ENCODE assay signal across 16 cellular contexts in the genomic region with DNA sequence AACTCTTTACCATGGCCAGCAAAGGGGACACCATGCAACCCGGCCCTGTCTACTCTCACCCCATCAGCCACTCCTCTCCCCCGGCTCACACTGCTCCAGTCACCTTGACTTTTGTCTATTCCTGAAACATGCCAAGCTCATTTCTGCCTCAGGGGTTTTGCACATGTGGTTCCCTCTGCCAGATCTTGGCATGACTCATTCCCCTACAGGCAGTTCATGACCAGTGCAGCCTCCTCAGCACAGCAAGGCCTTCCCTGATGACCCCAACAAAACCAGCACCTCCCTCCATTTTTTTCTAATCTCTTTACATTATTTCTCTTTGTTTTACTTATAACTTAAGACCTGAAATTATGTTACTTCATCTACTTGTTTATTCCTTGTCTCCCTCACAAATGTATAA. TPM values are rescaled to one million over a fixed set of nuclear protein-coding genes. Genes with fewer than 3 reads are reported as not detected.
DNase-seq lines count a peak whose midpoint lies in the region; TF ChIP-seq lines count a peak whose summit lies in the region.
"Had no signal": no experiment of that assay in that cellular context is flagged by ENCODE, and none has a peak within 500 bp of the region (broad histone marks: within the 10 kb centered on the region; RNA-seq: fewer than 3 reads in every experiment).

No MANE protein-coding gene starts in this region.

- H3K14ac ChIP-seq in H9 (ENCODE audit: insufficient read depth, low read length) = no peak overlapping the region

- DNase-seq in Calu3 = peak; percentile 23
- no peak for DNase-seq in H9
- peak; percentile 64 for DNase-seq in T1000 (lab: John Stamatoyannopoulos, UW)
- peak; percentile 60 for DNase-seq in kidney tubule cell (ENCODE audit: low spot score)
- DNase-seq in GF-D8 (lab: John Stamatoyannopoulos, UW) = no peak
- no peak for DNase-seq in activated T-helper 2 cell treated with anti-CD3 and anti-CD28 coated beads, Interferon-gamma antibody, Interleukin-2, Interleukin-4, amounts not matched to agents 10 μg/mL and 5 μg/mL and 100 μg/mL, durations not matched to agents 14 hours and 24 hours and 36 hours (ENCODE audit: low spot score)
- DNase-seq in NCI-H1105 (lab: John Stamatoyannopoulos, UW) = no peak
- DNase-seq: anterior cingulate cortex, NCI-H1436, upper lobe of right lung had no signal

- peaks cover 2% of the 10 kb centered on the region for H3K9me3 Mint-ChIP-seq in Calu3 (ENCODE audit: low read depth, unreplicated experiment)
- H3K9me3 Mint-ChIP-seq in H9 = no peaks in the 10 kb centered on the region; a peak in 1 of 5 replicates
- H3K9me3 Mint-ChIP-seq in activated T-helper 2 cell treated with anti-CD3 and anti-CD28 coated beads, Interferon-gamma antibody, Interleukin-2, Interleukin-4, amounts not matched to agents 10 μg/mL and 5 μg/mL and 100 μg/mL, durations not matched to agents 14 hours and 24 hours and 36 hours = no peaks in the 10 kb centered on the region
- H3K9me3 Mint-ChIP-seq: activated T-helper 1 cell treated with anti-CD3 and anti-CD28 coated beads, Interleukin-12 subunit alpha, Interleukin-12 subunit beta, Interleukin-2, Interleukin-4 antibody, amounts not matched to agents 30 ng/mL and 10 ng/mL and 1 ng/mL, durations not matched to agents 14 hours and 24 hours and 36 hours had no signal

- no CpG with 5 or more reads among the region's 2 CpGs for WGBS in H9 (ENCODE audit: extremely low coverage, insufficient read length, low lambda C conversion rate)

- H4K8ac ChIP-seq in H9 (replicated peaks; ENCODE audit: insufficient read length, low read depth, low read length) = no peak overlapping the region

- H3K56ac ChIP-seq in H9 (ENCODE audit: insufficient read length, low read depth, low read length) = no peak overlapping the region

- H3K27ac ChIP-seq in H9 (ENCODE audit: insufficient read length, low read depth, low read length) = no peak overlapping the region
- H3K27ac ChIP-seq: upper lobe of right lung had no signal

- H2AK5ac ChIP-seq in H9 (ENCODE audit: insufficient read length, low read length) = no peak overlapping the region

- H3K4me3 Mint-ChIP-seq in Calu3 (ENCODE audit: low read depth, unreplicated experiment) (no peak overlapping the region), H9 (no peak overlapping the region)
- H3K4me3 Mint-ChIP-seq in activated T-helper 2 cell treated with anti-CD3 and anti-CD28 coated beads, Interferon-gamma antibody, Interleukin-2, Interleukin-4, amounts not matched to agents 10 μg/mL and 5 μg/mL and 100 μg/mL, durations not matched to agents 14 hours and 24 hours and 36 hours (ENCODE audit: low read depth) = no peak overlapping the region
- H3K4me3 Mint-ChIP-seq: activated T-helper 1 cell treated with anti-CD3 and anti-CD28 coated beads, Interleukin-12 subunit alpha, Interleukin-12 subunit beta, Interleukin-2, Interleukin-4 antibody, amounts not matched to agents 30 ng/mL and 10 ng/mL and 1 ng/mL, durations not matched to agents 14 hours and 24 hours and 36 hours; IgD-negative memory B cell; stimulated activated memory B cell treated with anti-CD40 and anti-IgM and Interleukin-4, amounts not matched to agents 10 μg/mL and 1 μg/mL and 100 μg/mL, for 72 hours had no signal

- no peaks in the 10 kb centered on the region for H4K20me1 ChIP-seq in H9 (ENCODE audit: control insufficient read depth, insufficient read depth, insufficient read length)

- no peaks in the 10 kb centered on the region for H3K23me2 ChIP-seq in H9 (ENCODE audit: insufficient read length, low read depth, low read length, poor library complexity, severe bottlenecking)

- CTCF ChIA-PET in Calu3 (lab: Charles Lee) = interaction anchor here (1.2 kb wide), 1 partner anchor 47 kb away, joined by 3 read pairs; no protein-coding TSS in a partner anchor

- H3K9ac ChIP-seq in H9 (ENCODE audit: extremely low read depth, insufficient read length, low read length) = no peak overlapping the region

- no peak overlapping the region for H2BK15ac ChIP-seq in H9 (ENCODE audit: low read depth, low read length)

- H3K4ac ChIP-seq in H9 (ENCODE audit: low read depth, low read length) = no peak overlapping the region

- no peaks in the 10 kb centered on the region; the same call in 1 of the 2 replicates for H3K27me3 ChIP-seq in H9 (ENCODE audit: insufficient read depth, low read length)
- H3K27me3 ChIP-seq: upper lobe of right lung had no signal

- peak; percentile 53 for TF ChIP-seq CTCF in Calu3 (IDR thresholded peaks at IDR 0.05; ENCODE audit: unreplicated experiment)
- peak; percentile 37; the same call in 2 of the 3 replicates for TF ChIP-seq CTCF in H9 (conservative IDR thresholded peaks at IDR 0.05)

- no peak overlapping the region for H2BK20ac ChIP-seq in H9 (ENCODE audit: low read depth, low read length, poor library complexity, severe bottlenecking)

- no peaks in the 10 kb centered on the region for H3K79me2 ChIP-seq in H9 (ENCODE audit: insufficient read depth, low read length)

- no TSS peak for BruUV-seq in Calu3 (replicated peaks; lab: Mats Ljungman, UMichigan)

- no peak overlapping the region for H3T11ph ChIP-seq in H9 (ENCODE audit: low read length)

- no peak overlapping the region for H3K18ac ChIP-seq in H9 (ENCODE audit: insufficient read length, low read depth, low read length)

- no peak overlapping the region for H4K5ac ChIP-seq in H9 (ENCODE audit: insufficient read length, low read depth, low read length)

- H3K79me1 ChIP-seq in H9 (ENCODE audit: insufficient read depth, low read depth, low read length, poor library complexity, severe bottlenecking) = no peaks in the 10 kb centered on the region

- no peak overlapping the region for H2AFZ ChIP-seq in H9 (ENCODE audit: low read length)

- H4K91ac ChIP-seq in H9 (ENCODE audit: insufficient read length, low read depth, low read length) = no peak overlapping the region

- no peaks in the 10 kb centered on the region for H3K9me3 ChIP-seq in H9 (ENCODE audit: control insufficient read depth, low read depth, low read length)
- H3K9me3 ChIP-seq: upper lobe of right lung had no signal

- no peak overlapping the region for H2BK12ac ChIP-seq in H9 (ENCODE audit: insufficient read length, low read depth, low read length)

- H3K27ac Mint-ChIP-seq in Calu3 (ENCODE audit: unreplicated experiment) (no peak overlapping the region), H9 (no peak overlapping the region)
- no peak overlapping the region for H3K27ac Mint-ChIP-seq in activated T-helper 2 cell treated with anti-CD3 and anti-CD28 coated beads, Interferon-gamma antibody, Interleukin-2, Interleukin-4, amounts not matched to agents 10 μg/mL and 5 μg/mL and 100 μg/mL, durations not matched to agents 14 hours and 24 hours and 36 hours
- H3K27ac Mint-ChIP-seq: activated T-helper 1 cell treated with anti-CD3 and anti-CD28 coated beads, Interleukin-12 subunit alpha, Interleukin-12 subunit beta, Interleukin-2, Interleukin-4 antibody, amounts not matched to agents 30 ng/mL and 10 ng/mL and 1 ng/mL, durations not matched to agents 14 hours and 24 hours and 36 hours; stimulated activated memory B cell treated with anti-CD40 and anti-IgM and Interleukin-4, amounts not matched to agents 10 μg/mL and 1 μg/mL and 100 μg/mL, for 72 hours had no signal

- H3K4me1 Mint-ChIP-seq in Calu3 (ENCODE audit: low read depth, unreplicated experiment) (peaks cover 23% of the 10 kb centered on the region), H9 (no peaks in the 10 kb centered on the region)
- no peaks in the 10 kb centered on the region for H3K4me1 Mint-ChIP-seq in activated T-helper 2 cell treated with anti-CD3 and anti-CD28 coated beads, Interferon-gamma antibody, Interleukin-2, Interleukin-4, amounts not matched to agents 10 μg/mL and 5 μg/mL and 100 μg/mL, durations not matched to agents 14 hours and 24 hours and 36 hours (ENCODE audit: low read depth)
- H3K4me1 Mint-ChIP-seq: IgD-negative memory B cell; stimulated activated memory B cell treated with anti-CD40 and anti-IgM and Interleukin-4, amounts not matched to agents 10 μg/mL and 1 μg/mL and 100 μg/mL, for 72 hours had no signal

- H3K4me2 ChIP-seq in H9 (ENCODE audit: insufficient read depth, insufficient read length, low read length) = no peak overlapping the region

- intact Hi-C loops in Calu3 (cut with micrococcal nuclease; ENCODE audit: unreplicated experiment) = no loop called here
- intact Hi-C loops in activated T-helper 2 cell treated with anti-CD3 and anti-CD28 coated beads, Interferon-gamma antibody, Interleukin-2, Interleukin-4, amounts not matched to agents 10 μg/mL and 5 μg/mL and 100 μg/mL, durations not matched to agents 14 hours and 24 hours and 36 hours (cut with micrococcal nuclease) = no loop called here

- H3K36me3 Mint-ChIP-seq in Calu3 (ENCODE audit: insufficient read depth, unreplicated experiment) (peaks cover 6% of the 10 kb centered on the region), H9 (ENCODE audit: insufficient read depth in 1 of 3, low read depth in 3 of 3) (no peaks in the 10 kb centered on the region)
- no peaks in the 10 kb centered on the region for H3K36me3 Mint-ChIP-seq in activated T-helper 2 cell treated with anti-CD3 and anti-CD28 coated beads, Interferon-gamma antibody, Interleukin-2, Interleukin-4, amounts not matched to agents 10 μg/mL and 5 μg/mL and 100 μg/mL, durations not matched to agents 14 hours and 24 hours and 36 hours (ENCODE audit: low read depth)
- H3K36me3 Mint-ChIP-seq: stimulated activated memory B cell treated with anti-CD40 and anti-IgM and Interleukin-4, amounts not matched to agents 10 μg/mL and 1 μg/mL and 100 μg/mL, for 72 hours had no signal

- H3K27me3 Mint-ChIP-seq in Calu3 (ENCODE audit: unreplicated experiment) = no peaks in the 10 kb centered on the region
- H3K27me3 Mint-ChIP-seq in H9 (ENCODE audit: low read depth) = peaks cover 13% of the 10 kb centered on the region
- peaks cover 2% of the 10 kb centered on the region for H3K27me3 Mint-ChIP-seq in activated T-helper 2 cell treated with anti-CD3 and anti-CD28 coated beads, Interferon-gamma antibody, Interleukin-2, Interleukin-4, amounts not matched to agents 10 μg/mL and 5 μg/mL and 100 μg/mL, durations not matched to agents 14 hours and 24 hours and 36 hours (ENCODE audit: low read depth)

- H3K23ac ChIP-seq in H9 (ENCODE audit: insufficient read length, low read depth, low read length) = no peak overlapping the region

- H2BK5ac ChIP-seq in H9 (ENCODE audit: insufficient read length, low read length) = no peak overlapping the region

- no peak overlapping the region for H2BK120ac ChIP-seq in H9 (ENCODE audit: low read depth, low read length, poor library complexity, severe bottlenecking)

- H3K4me1 ChIP-seq in H9 (ENCODE audit: insufficient read depth, low read length) = no peaks in the 10 kb centered on the region
- H3K4me1 ChIP-seq: upper lobe of right lung had no signal

RNA-seq across cellular contexts. Expression of a gene that starts 58.6 kb away (rescaled TPM):
- total RNA-seq in Calu3 (2022) (0.73 and 1.1 TPM in 2 replicates), H9 (2021) (0.22 and 0.26 TPM in 2 replicates)
- total RNA-seq in activated T-helper 2 cell treated with anti-CD3 and anti-CD28 coated beads, Interferon-gamma antibody, Interleukin-2, Interleukin-4, amounts not matched to agents 10 μg/mL and 5 μg/mL and 100 μg/mL, durations not matched to agents 14 hours and 24 hours and 36 hours = not detected in 2 replicates
- total RNA-seq: activated T-helper 1 cell treated with anti-CD3 and anti-CD28 coated beads, Interleukin-12 subunit alpha, Interleukin-12 subunit beta, Interleukin-2, Interleukin-4 antibody, amounts not matched to agents 30 ng/mL and 10 ng/mL and 1 ng/mL, durations not matched to agents 14 hours and 24 hours and 36 hours; fibroblast of lung; lung microvascular endothelial cell; NCI-H460; upper lobe of right lung had no signal

Comparison
In these comparisons a context has a peak if more than half of its experiments do, and no peak if none do; other contexts are left out.
1. DNase-seq: peak in Calu3 (single experiment), T1000 (single experiment) and kidney tubule cell (single experiment); none in H9 (single experiment), GF-D8 (single experiment), activated T-helper 2 cell treated with anti-CD3 and anti-CD28 coated beads, Interferon-gamma antibody, Interleukin-2, Interleukin-4, amounts not matched to agents 10 μg/mL and 5 μg/mL and 100 μg/mL, durations not matched to agents 14 hours and 24 hours and 36 hours (single experiment) and NCI-H1105 (single experiment).